Comparison of ENCODE assay signal across 33 cellular contexts in genomic region chr10:28909875-28910274, GRCh38.
"Had no signal": no experiment of that assay in that cellular context is flagged by ENCODE, and none has a peak within 500 bp of the region (broad histone marks: within the 10 kb centered on the region; RNA-seq: fewer than 3 reads in every experiment).

No MANE protein-coding gene starts in this region.

- H3K9me3 Mint-ChIP-seq: activated CD4-positive, alpha-beta memory T cell treated with anti-CD3 and anti-CD28 coated beads for 36 hours; activated naive CD4-positive, alpha-beta T cell treated with anti-CD3 and anti-CD28 coated beads for 36 hours; activated naive CD4-positive, alpha-beta T cell treated with anti-CD3 and anti-CD28 coated beads, Interleukin-2, amount 50 U/mL, for 24 hours; activated naive CD8-positive, alpha-beta T cell treated with anti-CD3 and anti-CD28 coated beads for 36 hours; activated naive CD8-positive, alpha-beta T cell treated with anti-CD3 and anti-CD28 coated beads, Interleukin-2, amount 50 U/mL, for 24 hours; activated T-helper 1 cell treated with anti-CD3 and anti-CD28 coated beads, Interleukin-12 subunit alpha, Interleukin-12 subunit beta, Interleukin-2, Interleukin-4 antibody, amounts not matched to agents 30 ng/mL and 10 ng/mL and 1 ng/mL, durations not matched to agents 14 hours and 24 hours and 36 hours; activated T-helper 2 cell treated with anti-CD3 and anti-CD28 coated beads, Interferon-gamma antibody, Interleukin-2, Interleukin-4, amounts not matched to agents 10 μg/mL and 5 μg/mL and 100 μg/mL, durations not matched to agents 14 hours and 24 hours and 36 hours; central memory CD8-positive, alpha-beta T cell; effector memory CD8-positive, alpha-beta T cell had no signal

- H3K4me3 Mint-ChIP-seq: activated CD4-positive, alpha-beta memory T cell treated with anti-CD3 and anti-CD28 coated beads for 36 hours; activated CD4-positive, alpha-beta T cell treated with anti-CD3 and anti-CD28 coated beads for 36 hours; activated CD4-positive, alpha-beta T cell treated with anti-CD3 and anti-CD28 coated beads, Interleukin-2, amount 10 ng/mL, durations not matched to agents 24 days and 14 days; activated CD8-positive, alpha-beta memory T cell treated with anti-CD3 and anti-CD28 coated beads, Interleukin-2, amount 10 ng/mL, durations not matched to agents 7 days and 5 days; activated CD8-positive, alpha-beta T cell treated with anti-CD3 and anti-CD28 coated beads, Interleukin-2, amount 10 ng/mL, durations not matched to agents 7 days and 5 days; activated naive CD4-positive, alpha-beta T cell treated with anti-CD3 and anti-CD28 coated beads for 36 hours; activated naive CD4-positive, alpha-beta T cell treated with anti-CD3 and anti-CD28 coated beads, Interleukin-2, amount 50 U/mL, for 24 hours; activated naive CD8-positive, alpha-beta T cell treated with anti-CD3 and anti-CD28 coated beads for 36 hours; activated naive CD8-positive, alpha-beta T cell treated with anti-CD3 and anti-CD28 coated beads, Interleukin-2, amount 50 U/mL, for 24 hours; activated T-helper 1 cell treated with anti-CD3 and anti-CD28 coated beads, Interleukin-12 subunit alpha, Interleukin-12 subunit beta, Interleukin-2, Interleukin-4 antibody, amounts not matched to agents 30 ng/mL and 10 ng/mL and 1 ng/mL, durations not matched to agents 14 hours and 24 hours and 36 hours; central memory CD8-positive, alpha-beta T cell; effector memory CD8-positive, alpha-beta T cell had no signal

- H3K36me3 Mint-ChIP-seq: activated CD4-positive, alpha-beta memory T cell treated with anti-CD3 and anti-CD28 coated beads for 36 hours; activated CD8-positive, alpha-beta memory T cell treated with anti-CD3 and anti-CD28 coated beads, Interleukin-2, amount 10 ng/mL, durations not matched to agents 7 days and 5 days; activated naive CD4-positive, alpha-beta T cell treated with anti-CD3 and anti-CD28 coated beads, Interleukin-2, amount 50 U/mL, for 24 hours; activated naive CD8-positive, alpha-beta T cell treated with anti-CD3 and anti-CD28 coated beads for 36 hours had no signal

- H3K4me1 Mint-ChIP-seq: activated CD4-positive, alpha-beta T cell treated with anti-CD3 and anti-CD28 coated beads for 36 hours; activated CD4-positive, alpha-beta T cell treated with anti-CD3 and anti-CD28 coated beads, Interleukin-2, amount 10 ng/mL, durations not matched to agents 24 days and 14 days; activated CD8-positive, alpha-beta memory T cell treated with anti-CD3 and anti-CD28 coated beads, Interleukin-2, amount 10 ng/mL, durations not matched to agents 7 days and 5 days; activated naive CD4-positive, alpha-beta T cell treated with anti-CD3 and anti-CD28 coated beads, Interleukin-2, amount 50 U/mL, for 24 hours; activated naive CD8-positive, alpha-beta T cell treated with anti-CD3 and anti-CD28 coated beads for 36 hours; activated naive CD8-positive, alpha-beta T cell treated with anti-CD3 and anti-CD28 coated beads, Interleukin-2, amount 50 U/mL, for 24 hours; central memory CD8-positive, alpha-beta T cell had no signal

- H3K27ac Mint-ChIP-seq: activated CD4-positive, alpha-beta memory T cell treated with anti-CD3 and anti-CD28 coated beads for 36 hours; activated CD4-positive, alpha-beta T cell treated with anti-CD3 and anti-CD28 coated beads for 36 hours; activated CD4-positive, alpha-beta T cell treated with anti-CD3 and anti-CD28 coated beads, Interleukin-2, amount 10 ng/mL, durations not matched to agents 24 days and 14 days; activated CD8-positive, alpha-beta memory T cell treated with anti-CD3 and anti-CD28 coated beads, Interleukin-2, amount 10 ng/mL, durations not matched to agents 7 days and 5 days; activated CD8-positive, alpha-beta T cell treated with anti-CD3 and anti-CD28 coated beads, Interleukin-2, amount 10 ng/mL, durations not matched to agents 7 days and 5 days; activated naive CD4-positive, alpha-beta T cell treated with anti-CD3 and anti-CD28 coated beads for 36 hours; activated naive CD4-positive, alpha-beta T cell treated with anti-CD3 and anti-CD28 coated beads, Interleukin-2, amount 50 U/mL, for 24 hours; activated naive CD8-positive, alpha-beta T cell treated with anti-CD3 and anti-CD28 coated beads for 36 hours; activated naive CD8-positive, alpha-beta T cell treated with anti-CD3 and anti-CD28 coated beads, Interleukin-2, amount 50 U/mL, for 24 hours; activated T-helper 1 cell treated with anti-CD3 and anti-CD28 coated beads, Interleukin-12 subunit alpha, Interleukin-12 subunit beta, Interleukin-2, Interleukin-4 antibody, amounts not matched to agents 30 ng/mL and 10 ng/mL and 1 ng/mL, durations not matched to agents 14 hours and 24 hours and 36 hours; activated T-helper 2 cell treated with anti-CD3 and anti-CD28 coated beads, Interferon-gamma antibody, Interleukin-2, Interleukin-4, amounts not matched to agents 10 μg/mL and 5 μg/mL and 100 μg/mL, durations not matched to agents 14 hours and 24 hours and 36 hours; effector memory CD8-positive, alpha-beta T cell had no signal

- DNase-seq: activated CD4-positive, alpha-beta memory T cell treated with anti-CD3 and anti-CD28 coated beads for 36 hours; activated CD4-positive, alpha-beta T cell treated with anti-CD3 and anti-CD28 coated beads for 36 hours; activated CD4-positive, alpha-beta T cell treated with anti-CD3 and anti-CD28 coated beads, Interleukin-2, amount 10 ng/mL, durations not matched to agents 24 days and 14 days; activated CD4-positive, CD25-positive, alpha-beta regulatory T cell; activated CD4-positive, CD25-positive, alpha-beta regulatory T cell treated with anti-CD3 and anti-CD28 coated beads, Interleukin-2, amount 50 U/mL, for 72 hours; activated CD8-positive, alpha-beta memory T cell treated with anti-CD3 and anti-CD28 coated beads, Interleukin-2, amount 10 ng/mL, durations not matched to agents 7 days and 5 days; activated CD8-positive, alpha-beta memory T cell treated with anti-CD3 and anti-CD28 coated beads, Interleukin-2, amount 50 U/mL, for 4 hours; activated CD8-positive, alpha-beta T cell treated with anti-CD3 and anti-CD28 coated beads, Interleukin-2, amount 10 ng/mL, durations not matched to agents 7 days and 5 days; activated effector memory CD4-positive, alpha-beta T cell treated with anti-CD3 and anti-CD28 coated beads, Interleukin-2, amount 50 U/mL, for 16 hours; activated naive CD4-positive, alpha-beta T cell treated with anti-CD3 and anti-CD28 coated beads for 36 hours; activated naive CD8-positive, alpha-beta T cell treated with anti-CD3 and anti-CD28 coated beads for 36 hours; activated naive CD8-positive, alpha-beta T cell treated with anti-CD3 and anti-CD28 coated beads, Interleukin-2, amount 50 U/mL, for 24 hours; activated T-cell treated with anti-CD3 and anti-CD28 coated beads, Interleukin-2, amount 50 U/mL, for 1 hour; activated T-cell treated with anti-CD3 and anti-CD28 coated beads, Interleukin-2, amount 50 U/mL, for 48 hours; adrenal gland; amygdala; brain microvascular endothelial cell; cortex of kidney; dermis blood vessel endothelial cell; effector CD4-positive, alpha-beta T cell; effector memory CD8-positive, alpha-beta T cell; erythroblast; foreskin keratinocyte; gastrocnemius medialis; glutamatergic neuron; T-helper 2 cell had no signal

- H3K9me3 ChIP-seq: adrenal gland, esophagus muscularis mucosa, gastrocnemius medialis had no signal

- H3K27ac ChIP-seq: adrenal gland, brain microvascular endothelial cell, foreskin keratinocyte, gastrocnemius medialis had no signal

- FAIRE-seq: astrocyte, bronchial epithelial cell had no signal

- H3K4me3 ChIP-seq: adrenal gland, esophagus muscularis mucosa, gastrocnemius medialis had no signal

- H3K4me1 ChIP-seq: adrenal gland, gastrocnemius medialis had no signal

- H3K27me3 Mint-ChIP-seq: activated CD4-positive, alpha-beta T cell treated with anti-CD3 and anti-CD28 coated beads for 36 hours; activated CD4-positive, alpha-beta T cell treated with anti-CD3 and anti-CD28 coated beads, Interleukin-2, amount 10 ng/mL, durations not matched to agents 24 days and 14 days; activated CD8-positive, alpha-beta memory T cell treated with anti-CD3 and anti-CD28 coated beads, Interleukin-2, amount 10 ng/mL, durations not matched to agents 7 days and 5 days; activated naive CD4-positive, alpha-beta T cell treated with anti-CD3 and anti-CD28 coated beads, Interleukin-2, amount 50 U/mL, for 24 hours; activated naive CD8-positive, alpha-beta T cell treated with anti-CD3 and anti-CD28 coated beads for 36 hours; activated naive CD8-positive, alpha-beta T cell treated with anti-CD3 and anti-CD28 coated beads, Interleukin-2, amount 50 U/mL, for 24 hours had no signal

- H3K27me3 ChIP-seq: adrenal gland, brain microvascular endothelial cell, esophagus muscularis mucosa, foreskin keratinocyte, gastrocnemius medialis had no signal

- ATAC-seq: activated CD4-positive, alpha-beta T cell treated with anti-CD3 and anti-CD28 coated beads for 36 hours; activated CD8-positive, alpha-beta memory T cell treated with anti-CD3 and anti-CD28 coated beads, Interleukin-2, amount 10 ng/mL, durations not matched to agents 7 days and 5 days; activated CD8-positive, alpha-beta T cell treated with anti-CD3 and anti-CD28 coated beads, Interleukin-2, amount 10 ng/mL, durations not matched to agents 7 days and 5 days; activated naive CD8-positive, alpha-beta T cell treated with anti-CD3 and anti-CD28 coated beads, Interleukin-2, amount 50 U/mL, for 24 hours; effector memory CD8-positive, alpha-beta T cell; foreskin keratinocyte; gastrocnemius medialis had no signal

- H3K36me3 ChIP-seq: adrenal gland, brain microvascular endothelial cell, esophagus muscularis mucosa, gastrocnemius medialis had no signal
